ENCODE assay signal across 1 cellular context in genomic region chr7:100146350-100146749, GRCh38.
TF ChIP-seq lines count a peak whose summit lies in the region.

No MANE protein-coding gene starts in this region.

TF ChIP-seq in HepG2, 621 proteins besides CTCF, POLR2A, EP300 and RAD21:
- TF ChIP-seq ZMYM3 (CRISPR knock-in tag; IDR thresholded peaks at IDR 0.05): peak; percentile 38; the same call in 1 of the 2 replicates
- peak; percentile 35; the same call in 1 of the 2 replicates for TF ChIP-seq CEBPG (CRISPR knock-in tag; IDR thresholded peaks at IDR 0.05)
- peak; percentile 75; the same call in 1 of the 2 replicates for TF ChIP-seq ZNF460 (CRISPR knock-in tag; IDR thresholded peaks at IDR 0.05; ENCODE audit: borderline replicate concordance)
